Comparison of ENCODE assay signal across 9 cellular contexts in the genomic region with DNA sequence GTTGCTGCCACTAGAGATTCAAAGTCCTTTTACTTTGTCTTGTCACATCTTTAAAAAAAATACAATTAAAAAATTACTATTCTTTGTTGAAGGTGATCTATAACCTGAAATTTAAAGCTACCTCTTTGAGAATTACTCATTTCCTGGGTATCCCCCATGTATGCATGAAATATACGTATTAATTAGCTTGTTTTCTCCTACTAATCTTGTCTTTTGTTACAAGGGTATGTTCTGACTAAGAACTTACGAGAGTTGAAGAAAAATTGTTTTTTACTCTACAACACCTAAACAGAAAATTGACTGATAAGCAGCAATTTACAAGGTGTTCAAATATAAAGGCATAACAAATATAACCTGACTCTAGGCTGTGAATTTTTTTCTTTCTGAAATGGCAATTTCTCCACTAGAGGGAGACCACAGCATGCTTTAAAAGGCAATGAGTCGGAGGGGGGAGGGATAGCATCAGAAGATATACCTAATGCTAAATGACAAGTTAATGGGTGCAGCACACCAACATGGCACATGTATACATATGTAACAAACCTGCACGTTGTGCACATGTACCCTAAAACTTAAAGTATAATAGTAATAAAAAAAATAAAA.
DNase-seq lines count a peak whose midpoint lies in the region; ATAC-seq, FAIRE-seq and TF ChIP-seq lines count a peak whose summit lies in the region.
"Had no signal": no experiment of that assay in that cellular context is flagged by ENCODE, and none has a peak within 500 bp of the region (broad histone marks: within the 10 kb centered on the region; RNA-seq: fewer than 3 reads in every experiment).

No MANE protein-coding gene starts in this region.

- H3K79me2 ChIP-seq in osteoblast (ENCODE audit: insufficient read depth, low read length), result no peaks in the 10 kb centered on the region

- no peak overlapping the region for H3K4me2 ChIP-seq in osteoblast (ENCODE audit: insufficient read depth, low read length)
- H3K4me2 ChIP-seq: BLaER1 treated with 17β-estradiol and CSF1 and Interleukin-3, amounts not matched to agents 10 nM and 100 nM had no signal

- H4K20me1 ChIP-seq in osteoblast (ENCODE audit: insufficient read depth, low read length), result no peaks in the 10 kb centered on the region
- H4K20me1 ChIP-seq: BLaER1 treated with 17β-estradiol and CSF1 and Interleukin-3, amounts not matched to agents 10 nM and 100 nM had no signal

- TF ChIP-seq POLR2A in GM12891 (IDR thresholded peaks at IDR 0.05; ENCODE audit: low read depth, low read length), result no peak

- H2AFZ ChIP-seq in osteoblast (ENCODE audit: low read length), result no peak overlapping the region

- H3K36me3 ChIP-seq in bronchial epithelial cell (ENCODE audit: control insufficient read depth, insufficient read depth, low read length), result no peaks in the 10 kb centered on the region
- no peaks in the 10 kb centered on the region for H3K36me3 ChIP-seq in osteoblast (ENCODE audit: insufficient read depth, low read length)
- H3K36me3 ChIP-seq: BLaER1 treated with 17β-estradiol and CSF1 and Interleukin-3, amounts not matched to agents 10 nM and 100 nM had no signal

- H3K9me3 ChIP-seq in osteoblast (ENCODE audit: low read depth, low read length), result no peaks in the 10 kb centered on the region
- H3K9me3 ChIP-seq: BLaER1 treated with 17β-estradiol and CSF1 and Interleukin-3, amounts not matched to agents 10 nM and 100 nM had no signal

- H3K4me1 ChIP-seq in osteoblast (ENCODE audit: insufficient read depth, low read length), result peaks cover 8% of the 10 kb centered on the region

- no peak for ATAC-seq in GM18873 (IDR thresholded peaks at IDR 0.05; ENCODE audit: low FRiP score, unreplicated experiment)
- no peak for ATAC-seq in GM21737 (IDR thresholded peaks at IDR 0.05; ENCODE audit: unreplicated experiment)

- DNase-seq in NCI-H1417 (lab: John Stamatoyannopoulos, UW), result peak in 2 of 3 experiments; percentile 17 to 44
- no peak for DNase-seq in NCI-H1417 treated with DMSO at 0.1 percent for 48 hours (lab: John Stamatoyannopoulos, UW)
- peak; percentile 1 for DNase-seq in NCI-H1092 treated with DMSO at 0.1 percent for 48 hours (lab: John Stamatoyannopoulos, UW)
- DNase-seq in bronchial epithelial cell (ENCODE audit: low read depth), result peak; percentile 38
- no peak for DNase-seq in osteoblast (ENCODE audit: insufficient read length, low spot score, missing footprints)
- DNase-seq in GM12891 (ENCODE audit: insufficient read length, low spot score), result no peak

- H3K4me3 ChIP-seq in bronchial epithelial cell (ENCODE audit: low read depth, low read length) (no peak overlapping the region), osteoblast (ENCODE audit: insufficient read depth, low read length) (no peak overlapping the region)
- H3K4me3 ChIP-seq: BLaER1 treated with 17β-estradiol and CSF1 and Interleukin-3, amounts not matched to agents 10 nM and 100 nM had no signal

- H3K27me3 ChIP-seq in bronchial epithelial cell (ENCODE audit: control insufficient read depth, insufficient read depth, low read length), result no peaks in the 10 kb centered on the region
- peaks cover 3% of the 10 kb centered on the region for H3K27me3 ChIP-seq in osteoblast (ENCODE audit: insufficient read depth, low read length)

- peak; percentile 33 for TF ChIP-seq CTCF in bronchial epithelial cell (IDR thresholded peaks at IDR 0.05; ENCODE audit: insufficient read depth, low read length, severe bottlenecking)
- peak; percentile 61 for TF ChIP-seq CTCF in osteoblast (IDR thresholded peaks at IDR 0.05; ENCODE audit: extremely low read depth, low read depth, low read length)

- FAIRE-seq in bronchial epithelial cell (lab: Jason Lieb, UNC) (no peak), GM12891 (lab: Jason Lieb, UNC) (no peak)

- H3K27ac ChIP-seq in osteoblast (ENCODE audit: low read depth, low read length), result no peak overlapping the region
- H3K27ac ChIP-seq: BLaER1 treated with 17β-estradiol and CSF1 and Interleukin-3, amounts not matched to agents 10 nM and 100 nM had no signal

TF ChIP-seq in GM12891, 5 proteins besides CTCF, POLR2A, EP300 and RAD21:
- TF ChIP-seq POU2F2 (IDR thresholded peaks at IDR 0.05; ENCODE audit: low read depth, low read length) (no peak), POLR2AphosphoS5 (IDR thresholded peaks at IDR 0.05; ENCODE audit: low read depth, low read length) (no peak)

Comparison
In these comparisons a context has a peak if more than half of its experiments do, and no peak if none do; other contexts are left out.
1. DNase-seq: peak in NCI-H1417 (2 of 3), NCI-H1092 treated with DMSO at 0.1 percent for 48 hours (single experiment) and bronchial epithelial cell (single experiment); none in NCI-H1417 treated with DMSO at 0.1 percent for 48 hours (single experiment), osteoblast (single experiment) and GM12891 (single experiment).